Comparison of ENCODE assay signal across 14 cellular contexts in the genomic region with DNA sequence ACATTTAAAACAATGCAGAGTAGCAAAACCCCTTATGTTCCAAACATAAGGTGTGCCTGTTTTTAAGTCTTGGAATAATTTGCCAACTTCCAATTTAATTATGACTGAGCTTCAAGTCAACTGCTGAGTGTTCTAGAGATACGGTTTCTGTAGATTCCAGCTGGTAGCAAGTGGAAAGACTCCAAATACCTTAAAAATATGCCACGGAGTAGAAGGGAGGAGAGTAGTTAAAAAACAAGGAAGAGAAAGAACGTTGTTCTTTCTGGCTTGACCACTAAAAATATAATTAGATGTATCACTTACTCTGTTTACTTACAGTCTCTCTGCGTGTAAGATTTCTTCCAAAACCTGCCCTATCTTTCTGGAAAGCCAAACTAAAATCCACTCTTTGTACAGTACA. TPM values are rescaled to one million over a fixed set of nuclear protein-coding genes. Genes with fewer than 3 reads are reported as not detected.
DNase-seq lines count a peak whose midpoint lies in the region; ATAC-seq and TF ChIP-seq lines count a peak whose summit lies in the region.
"Had no signal": no experiment of that assay in that cellular context is flagged by ENCODE, and none has a peak within 500 bp of the region (broad histone marks: within the 10 kb centered on the region; RNA-seq: fewer than 3 reads in every experiment).

No MANE protein-coding gene starts in this region.

- H3K9me3 ChIP-seq in esophagus muscularis mucosa (no peaks in the 10 kb centered on the region), psoas muscle (no peaks in the 10 kb centered on the region)

- TF ChIP-seq CTCF in esophagus muscularis mucosa (IDR thresholded peaks at IDR 0.05): no peak
- no peak for TF ChIP-seq CTCF in psoas muscle (IDR thresholded peaks at IDR 0.05)

- H3K4me1 ChIP-seq in esophagus muscularis mucosa: peaks cover 34 to 52% (median 38%) of the 10 kb centered on the region in 4 donors
- H3K4me1 ChIP-seq in psoas muscle: peaks cover 24% of the 10 kb centered on the region

- H3K4me3 ChIP-seq in esophagus muscularis mucosa (peak overlapping the region; percentile 34 to 45 (median 37)), psoas muscle (peak overlapping the region; percentile 57)
- H3K4me3 ChIP-seq: PC-9 had no signal

- ATAC-seq in SK-N-SH treated with all-trans-retinoic acid at 6 μM for 48 hours: peak; percentile 16
- ATAC-seq in psoas muscle: no peak
- no peak for ATAC-seq in GM21529 (IDR thresholded peaks at IDR 0.05; ENCODE audit: unreplicated experiment)
- no peak for ATAC-seq in HG02884 (IDR thresholded peaks at IDR 0.05; ENCODE audit: unreplicated experiment)

- intact Hi-C loops in esophagus muscularis mucosa (cut with DNase I) (no loop called here), psoas muscle (cut with DNase I) (no loop called here)

- DNase-seq in G401 (ENCODE audit: low spot score) (peak; percentile 88), esophagus muscularis mucosa (ENCODE audit: extremely low spot score) (no peak), psoas muscle (no peak), ACHN (no peak)
- no peak for DNase-seq in stimulated activated CD8-positive, alpha-beta memory T cell treated with anti-CD3 and anti-CD28 coated beads, Interleukin-4, amount 100 ng/mL, for 48 hours
- DNase-seq: activated CD4-positive, alpha-beta T cell treated with anti-CD3 and anti-CD28 coated beads for 48 hours; GOT3; mesenchymal stem cell; NCI-H446 treated with DMSO at 0.1 percent for 48 hours; nucleus accumbens; PC-9 had no signal

- H3K27ac ChIP-seq in esophagus muscularis mucosa (replicated peaks in 1 of 4) (peak overlapping the region; percentile 47 to 75 (median 60)), psoas muscle (peak overlapping the region; percentile 58)
- H3K27ac ChIP-seq: PC-9 had no signal

- H3K27me3 ChIP-seq in esophagus muscularis mucosa (no peaks in the 10 kb centered on the region), psoas muscle (ENCODE audit: insufficient read depth in 3 of 3, low read length in 2 of 3) (no peaks in the 10 kb centered on the region)

- TF ChIP-seq EP300 in esophagus muscularis mucosa (IDR thresholded peaks at IDR 0.05): no peak

- WGBS in esophagus muscularis mucosa: 8% methylated on average over 4 of the region's 4 CpGs
- 4 to 13% (median 5%) methylated on average over 4 of the region's 4 CpGs for WGBS in psoas muscle, 3 donors

- in situ Hi-C loops in G401 (cut with HindIII; ENCODE audit: low sequenced_read_pairs): no loop called here
- in situ Hi-C loops in ACHN (cut with HindIII; ENCODE audit: low pct_ligation_motif_present, low pct_unique_long_range_greater_than_20kb, low sequenced_read_pairs): no loop called here

- H3K36me3 ChIP-seq in esophagus muscularis mucosa: no peaks in the 10 kb centered on the region
- H3K36me3 ChIP-seq in psoas muscle (ENCODE audit: insufficient read depth in 1 of 2, low read depth in 1 of 2): no peaks in the 10 kb centered on the region

- TF ChIP-seq POLR2A in esophagus muscularis mucosa (IDR thresholded peaks at IDR 0.05; ENCODE audit: low read depth): no peak

TF ChIP-seq in SK-N-SH treated with all-trans-retinoic acid at 6 μM for 48 hours, 23 proteins besides CTCF, POLR2A, EP300 and RAD21:
- peak; percentile 26; the same call in 1 of the 2 replicates for TF ChIP-seq ISL1 (CRISPR knock-in tag; IDR thresholded peaks at IDR 0.05)
- TF ChIP-seq ARNTL (CRISPR knock-in tag; IDR thresholded peaks at IDR 0.05; ENCODE audit: borderline replicate concordance, low read depth): no peak

RNA-seq across cellular contexts. Expression of a gene that starts 24.5 kb away (rescaled TPM):
- total RNA-seq in G401 (2014; rRNA removed; shearing (Covaris generic)): 1.5 and 2.1 TPM in 2 replicates
- total RNA-seq in esophagus muscularis mucosa: 100 to 1,000 TPM in 3 of 4 donors, 10 to 100 TPM in 1; 83.1 to 145 (median 120) TPM
- 100 to 1,000 TPM in 2 of 4 donors, 10 to 100 TPM in 2; 21.8 to 183 (median 66.8) TPM for total RNA-seq in psoas muscle
- polyA plus RNA-seq in psoas muscle: 10 to 100 TPM; 15.4 to 17.2 (median 16.5) TPM
